ENCODE assay signal across 8 cellular contexts in genomic region chr4:165326831-165327210, GRCh38. TPM values are rescaled to one million over a fixed set of nuclear protein-coding genes. Genes with fewer than 3 reads are reported as not detected.
DNase-seq lines count a peak whose midpoint lies in the region; FAIRE-seq and TF ChIP-seq lines count a peak whose summit lies in the region.

No MANE protein-coding gene starts in this region.

- POLR2A ChIA-PET in A673 (lab: Charles Lee; ENCODE audit: low non-redundant PET): no interaction called here

- H3K27ac ChIP-seq in A673 (ENCODE audit: low read depth, low read length, poor library complexity, severe bottlenecking): peak overlapping the region; percentile 68
- peak overlapping the region; percentile 80 to 92 for H3K27ac ChIP-seq in testis

- WGBS in testis, 2 donors: 0 to 1% methylated on average over 13 to 14 of the region's 14 CpGs

- intact Hi-C loops in A673 (cut with micrococcal nuclease; ENCODE audit: unreplicated experiment) (loop anchor here (1.0 to 5.0 kb wide), 2 partner anchors 119 to 195 kb away; no protein-coding TSS in a partner anchor), testis (cut with DNase I; ENCODE audit: low total_unique reads) (no loop called here)

- in situ Hi-C loops in astrocyte of the spinal cord (cut with HindIII; ENCODE audit: low sequenced_read_pairs): no loop called here

- CTCF ChIA-PET in A673 (lab: Charles Lee): no interaction called here

- TF ChIP-seq POLR2A in GM12891 (IDR thresholded peaks at IDR 0.05; ENCODE audit: low read depth, low read length): no peak
- TF ChIP-seq POLR2A in testis (IDR thresholded peaks at IDR 0.05): no peak

- BruUV-seq in A673 (replicated peaks; lab: Mats Ljungman, UMichigan): TSS peak; percentile 98

- peak; percentile 33 for FAIRE-seq in GM12891 (lab: Jason Lieb, UNC)

- peaks cover 12% of the 10 kb centered on the region for H3K4me1 ChIP-seq in A673 (ENCODE audit: insufficient read depth, low read length, poor library complexity, severe bottlenecking)
- H3K4me1 ChIP-seq in testis: peaks cover 20% of the 10 kb centered on the region

- H3K27me3 ChIP-seq in A673 (replicated peaks; ENCODE audit: insufficient read depth, low read depth, low read length, poor library complexity): no peaks in the 10 kb centered on the region
- H3K27me3 ChIP-seq in testis: no peaks in the 10 kb centered on the region

- DNase-seq in A673 (ENCODE audit: low spot score) (no peak), GM12891 (ENCODE audit: insufficient read length, low spot score) (no peak), HuH-7.5 (ENCODE audit: low spot score) (peak; percentile 15), astrocyte of the spinal cord (ENCODE audit: low read depth, low spot score) (no peak), kidney glomerular epithelial cell (lab: John Stamatoyannopoulos, UW) (peak; percentile 73), testis (peak; percentile 77), mesenteric fat pad (ENCODE audit: low spot score) (no peak), 8988T (no peak)

- TF ChIP-seq CTCF in A673 (conservative IDR thresholded peaks at IDR 0.05; ENCODE audit: low read depth, low read length) (no peak), astrocyte of the spinal cord (IDR thresholded peaks at IDR 0.05; ENCODE audit: low read depth, low read length) (no peak), testis (IDR thresholded peaks at IDR 0.05) (no peak)

- H3K4me3 ChIP-seq in A673 (ENCODE audit: low read depth, low read length, poor library complexity, severe bottlenecking) (peak overlapping the region; percentile 71), astrocyte of the spinal cord (ENCODE audit: low read depth, low read length) (peak overlapping the region; percentile 49), testis (peak overlapping the region; percentile 77 to 89)

- H3K36me3 ChIP-seq in A673 (ENCODE audit: insufficient read depth, low read length, poor library complexity, severe bottlenecking): peaks cover 19% of the 10 kb centered on the region
- no peaks in the 10 kb centered on the region for H3K36me3 ChIP-seq in testis (ENCODE audit: low read depth, missing control alignments)

- H3K9me3 ChIP-seq in A673 (ENCODE audit: low read depth, low read length, poor library complexity, severe bottlenecking) (peaks cover 7% of the 10 kb centered on the region), testis (no peaks in the 10 kb centered on the region)

TF ChIP-seq in GM12891, 5 proteins besides CTCF, POLR2A, EP300 and RAD21:
- TF ChIP-seq POLR2AphosphoS5 (IDR thresholded peaks at IDR 0.05; ENCODE audit: low read depth, low read length): no peak
- TF ChIP-seq PAX5 (IDR thresholded peaks at IDR 0.05; ENCODE audit: insufficient read depth, low read length, severe bottlenecking): no peak
- no peak for TF ChIP-seq SPI1 (IDR thresholded peaks at IDR 0.05; ENCODE audit: low read depth, low read length)
- TF ChIP-seq TAF1 (IDR thresholded peaks at IDR 0.05; ENCODE audit: low read depth, low read length): no peak
- no peak for TF ChIP-seq POU2F2 (IDR thresholded peaks at IDR 0.05; ENCODE audit: low read depth, low read length)

RNA-seq across cellular contexts. Expression of gene MSMO1, which starts 0.6 kb away (rescaled TPM):
- total RNA-seq in A673 (2021) (104 and 137 TPM in 2 replicates), testis (10 to 100 TPM; 77.5 to 85.0 TPM), mesenteric fat pad (13.9 TPM)
- polyA plus RNA-seq in GM12891 (2012; ENCODE audit: low read depth, missing spikeins): 16.9 TPM
- 60.9 TPM for polyA plus RNA-seq in testis (ENCODE audit: insufficient read depth, low read depth, low replicate concordance)

RNA-seq across cellular contexts. Expression of gene CPE, which starts 52.0 kb away (rescaled TPM):
- total RNA-seq in A673 (2021): 27.2 and 32.7 TPM in 2 replicates
- polyA plus RNA-seq in GM12891 (2012; ENCODE audit: low read depth, missing spikeins): not detected
- total RNA-seq in testis: 100 to 1,000 TPM; 324 to 589 TPM
- polyA plus RNA-seq in testis (ENCODE audit: insufficient read depth, low read depth, low replicate concordance): 290 TPM
- 90.4 TPM for total RNA-seq in mesenteric fat pad

Comparison
In these comparisons a context has a peak if more than half of its experiments do, and no peak if none do; other contexts are left out.
1. DNase-seq: peak in HuH-7.5 (single experiment), kidney glomerular epithelial cell (single experiment) and testis (single experiment); none in A673 (single experiment), GM12891 (single experiment), astrocyte of the spinal cord (single experiment), mesenteric fat pad (single experiment) and 8988T (single experiment).
2. Peak in every context shown above with its lines, with median percentiles within 50 percentile points of each other: H3K4me3 ChIP-seq.